ENCODE assay signal across 1 cellular context in genomic region chr16:2529961-2530628, GRCh38.
TF ChIP-seq lines count a peak whose summit lies in the region.

No MANE protein-coding gene starts in this region.

TF ChIP-seq in H1, 55 proteins besides CTCF, POLR2A, EP300 and RAD21:
- TF ChIP-seq SP1 (IDR thresholded peaks at IDR 0.05; ENCODE audit: low read depth, low read length) (no peak), KDM4A (IDR thresholded peaks at IDR 0.05; ENCODE audit: low read depth, low read length, severe bottlenecking) (no peak), SP4 (IDR thresholded peaks at IDR 0.05; ENCODE audit: low read length) (no peak), TAF1 (IDR thresholded peaks at IDR 0.05; ENCODE audit: low read depth, low read length) (no peak), SIX5 (IDR thresholded peaks at IDR 0.05; ENCODE audit: low read depth, low read length) (no peak), NRF1 (IDR thresholded peaks at IDR 0.05; ENCODE audit: low read depth, low read length) (no peak), CREB1 (IDR thresholded peaks at IDR 0.05) (no peak), CHD1 (IDR thresholded peaks at IDR 0.05; ENCODE audit: low read depth, low read length) (no peak), TEAD4 (IDR thresholded peaks at IDR 0.05; ENCODE audit: low read depth, low read length) (no peak), SP2 (IDR thresholded peaks at IDR 0.05; ENCODE audit: low read length) (no peak), EZH2 (IDR thresholded peaks at IDR 0.05; ENCODE audit: low read depth, low read length, severe bottlenecking) (no peak), BCL11A (IDR thresholded peaks at IDR 0.05; ENCODE audit: low read depth in 2 of 2, low read length in 2 of 2) (no peak), ZNF274 (IDR thresholded peaks at IDR 0.05; ENCODE audit: borderline replicate concordance, extremely low read depth, low read length) (no peak), POU5F1 (IDR thresholded peaks at IDR 0.05; ENCODE audit: low read depth, low read length) (no peak), RNF2 (IDR thresholded peaks at IDR 0.05; ENCODE audit: borderline replicate concordance, low read depth, low read length, missing control alignments, poor library complexity, severe bottlenecking) (no peak), BRCA1 (IDR thresholded peaks at IDR 0.05; ENCODE audit: low read depth, low read length) (no peak), TCF12 (IDR thresholded peaks at IDR 0.05; ENCODE audit: low read depth, low read length) (no peak), SIRT6 (IDR thresholded peaks at IDR 0.05; ENCODE audit: low read length) (no peak), CBX5 (IDR thresholded peaks at IDR 0.05; ENCODE audit: low read depth, low read length) (no peak), CBX8 (IDR thresholded peaks at IDR 0.05; ENCODE audit: borderline replicate concordance, low read depth, low read length) (no peak)
